11 cellular contexts compared by ENCODE assay signal in the genomic region with DNA sequence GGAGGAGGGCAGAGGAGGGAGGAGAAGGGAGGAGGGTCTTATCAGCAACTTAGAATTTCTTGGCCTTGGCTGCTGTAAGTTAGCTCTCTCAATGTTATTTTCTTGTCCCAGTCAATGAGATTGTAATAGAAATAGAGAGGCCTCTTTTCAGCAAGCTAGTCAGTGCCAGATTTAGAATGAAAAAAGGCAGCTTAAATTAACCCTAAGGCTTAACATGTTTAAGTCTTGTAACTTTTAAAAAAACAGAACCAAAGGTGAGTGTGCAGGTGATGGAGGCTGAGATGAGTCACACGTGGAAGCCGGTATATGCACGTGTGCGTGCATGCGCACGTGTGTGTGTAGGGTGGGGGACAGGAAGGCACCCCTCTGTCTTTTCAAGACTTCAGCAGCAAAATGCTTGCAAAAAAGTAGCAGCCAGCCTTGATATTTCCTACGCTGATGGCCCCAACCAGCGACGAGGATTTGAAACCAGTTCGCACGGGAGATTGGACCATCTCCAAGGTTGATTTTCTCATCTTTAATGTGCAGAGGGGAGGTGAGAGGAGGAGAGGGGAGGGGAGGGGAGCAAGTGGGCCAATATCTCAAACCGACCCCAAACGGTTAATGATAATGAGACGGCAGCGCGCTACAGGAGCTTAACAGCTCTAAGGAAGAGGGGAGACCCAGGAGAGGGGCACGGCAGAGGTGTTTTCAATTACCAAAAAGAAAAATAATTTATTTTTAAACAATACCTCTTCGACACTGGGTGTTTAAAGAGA.
A peak's percentile ranks its signal among the peaks of the same experiment; 100 is the strongest.
DNase-seq lines count a peak whose midpoint lies in the region; ATAC-seq and TF ChIP-seq lines count a peak whose summit lies in the region.
"Had no signal": no experiment of that assay in that cellular context is flagged by ENCODE, and none has a peak within 500 bp of the region (broad histone marks: within the 10 kb centered on the region; RNA-seq: fewer than 3 reads in every experiment).

No MANE protein-coding gene starts in this region.

- TF ChIP-seq EP300 in tibial nerve (IDR thresholded peaks at IDR 0.05), result no peak

- DNase-seq in NCI-H748 (lab: John Stamatoyannopoulos, UW; ENCODE audit: unreplicated experiment), result peak; percentile 24
- DNase-seq in NCI-H748 treated with DMSO at 0.1 percent for 48 hours (lab: John Stamatoyannopoulos, UW), result no peak
- no peak for DNase-seq in nephron progenitor cell
- DNase-seq in tibial nerve (ENCODE audit: low spot score in 2 of 2), result no peak
- no peak for DNase-seq in RWPE1 (ENCODE audit: low spot score)
- no peak for DNase-seq in NCI-H1930 (lab: John Stamatoyannopoulos, UW)
- DNase-seq in body of pancreas, result no peak
- DNase-seq: ACHN, NCI-H1436 treated with DMSO at 0.1 percent for 48 hours had no signal

- no peak for TF ChIP-seq POLR2A in tibial nerve (IDR thresholded peaks at IDR 0.05)
- TF ChIP-seq POLR2A in body of pancreas (IDR thresholded peaks at IDR 0.05), result no peak

- POLR2A ChIA-PET in RWPE1 (lab: Yijun Ruan, JAX; ENCODE audit: low non-redundant PET), result no interaction called here

- 30 to 47% methylated on average over 18 of the region's 18 CpGs for WGBS in esophagus, 2 donors
- WGBS in tibial nerve, 2 donors, result 40 to 46% methylated on average over 18 of the region's 18 CpGs
- WGBS in body of pancreas, 2 donors, result 75% methylated on average over 18 of the region's 18 CpGs

- no peaks in the 10 kb centered on the region for H3K36me3 ChIP-seq in esophagus (ENCODE audit: control insufficient read depth in 2 of 2, insufficient read depth in 2 of 2, low read length in 1 of 2)
- H3K36me3 ChIP-seq in tibial nerve, result no peaks in the 10 kb centered on the region
- no peaks in the 10 kb centered on the region for H3K36me3 ChIP-seq in body of pancreas (replicated peaks in 1 of 2; ENCODE audit: insufficient read depth in 1 of 2, low read depth in 2 of 2)

- H3K9me3 ChIP-seq in esophagus (ENCODE audit: control insufficient read depth in 2 of 2, insufficient read depth in 1 of 2, low read depth in 1 of 2, low read length in 1 of 2) (peaks cover 0 to 8% of the 10 kb centered on the region in 2 donors), tibial nerve (peaks cover 0 to 7% (median 0%) of the 10 kb centered on the region in 4 donors), body of pancreas (no peaks in the 10 kb centered on the region)

- peaks cover 8% of the 10 kb centered on the region for H3K36me3 Mint-ChIP-seq in nephron progenitor cell (ENCODE audit: low read depth)

- H3K4me1 Mint-ChIP-seq in nephron progenitor cell, result peaks cover 98% of the 10 kb centered on the region

- peak overlapping the region; percentile 81 for H3K27ac Mint-ChIP-seq in nephron progenitor cell

- H3K27me3 ChIP-seq in esophagus (ENCODE audit: control insufficient read depth in 1 of 2, insufficient read depth in 2 of 2, low read length in 2 of 2) (no peaks in the 10 kb centered on the region), tibial nerve (no peaks in the 10 kb centered on the region), body of pancreas (no peaks in the 10 kb centered on the region)

- H3K4me3 Mint-ChIP-seq in nephron progenitor cell, result peak overlapping the region; percentile 64

- CTCF ChIA-PET in RWPE1 (lab: Yijun Ruan, JAX), result no interaction called here

- peak overlapping the region; percentile 56 to 59 for H3K27ac ChIP-seq in esophagus (ENCODE audit: low read depth in 2 of 2, low read length in 1 of 2)
- peak overlapping the region in 3 of 4 donors; percentile 16 to 88 (median 79) for H3K27ac ChIP-seq in tibial nerve
- no peak overlapping the region for H3K27ac ChIP-seq in RWPE1
- H3K27ac ChIP-seq in body of pancreas, result no peak overlapping the region

- H3K4me3 ChIP-seq in esophagus (ENCODE audit: low read depth in 1 of 2, low read length in 2 of 2) (no peak overlapping the region), tibial nerve (no peak overlapping the region), body of pancreas (no peak overlapping the region)

- intact Hi-C loops in body of pancreas (cut with DNase I), result no loop called here

- TF ChIP-seq CTCF in nephron progenitor cell (IDR thresholded peaks at IDR 0.05) (no peak), tibial nerve (IDR thresholded peaks at IDR 0.05) (no peak), RWPE1 (conservative IDR thresholded peaks at IDR 0.05; ENCODE audit: low read depth) (no peak), body of pancreas (IDR thresholded peaks at IDR 0.05) (no peak)

- H3K4me1 ChIP-seq in esophagus (ENCODE audit: control insufficient read depth in 2 of 2, insufficient read depth in 2 of 2, low read length in 1 of 2) (peaks cover 6% of the 10 kb centered on the region in 2 donors), tibial nerve (peaks cover 0 to 56% (median 13%) of the 10 kb centered on the region in 4 donors), body of pancreas (no peaks in the 10 kb centered on the region)

- peaks cover 3% of the 10 kb centered on the region for H3K27me3 Mint-ChIP-seq in nephron progenitor cell (ENCODE audit: low read depth, poor library complexity)

- no peak for ATAC-seq in body of pancreas
- ATAC-seq: left lobe of liver had no signal

- no peaks in the 10 kb centered on the region for H3K9me3 Mint-ChIP-seq in nephron progenitor cell

Comparison
In these comparisons a context has a peak if more than half of its experiments do, and no peak if none do; other contexts are left out.
1. H3K27ac ChIP-seq: peak in esophagus (2 of 2) and tibial nerve (3 of 4); none in RWPE1 (single experiment) and body of pancreas (0 of 4).